1 cellular context compared by ENCODE assay signal in the genomic region with DNA sequence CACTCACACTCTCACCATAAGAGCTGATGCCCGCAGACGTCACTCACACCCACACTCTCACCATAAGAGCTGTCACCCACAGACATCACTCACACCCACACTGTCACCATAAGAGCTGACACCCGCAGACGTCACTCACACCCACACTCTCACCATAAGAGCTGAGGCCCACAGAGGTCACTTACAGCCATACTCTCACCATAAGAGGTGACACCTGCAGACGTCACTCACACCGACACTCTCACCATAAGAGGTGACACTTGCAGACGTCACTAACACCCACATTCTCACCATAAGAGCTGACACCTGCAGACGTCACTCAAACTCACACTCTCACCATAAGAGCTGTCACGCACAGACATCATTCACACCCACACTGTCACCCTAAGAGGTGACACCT.
TF ChIP-seq lines count a peak whose summit lies in the region.
"Not testable (repeated sequence)": the region's sequence is repeated elsewhere in the genome, so short reads cannot be mapped to it uniquely, and the experiment has no call there.

No MANE protein-coding gene starts in this region.

TF ChIP-seq in K562, 482 proteins besides CTCF, POLR2A, EP300 and RAD21 (continued from another document):
- 0 out of 2 replicates have a peak, but pooled peaks have one; percentile 12 for TF ChIP-seq ATF1 (CRISPR knock-in tag; IDR thresholded peaks at IDR 0.05)
- TF ChIP-seq ATF1 (tag; IDR thresholded peaks at IDR 0.05), result not testable (repeated sequence)
